ENCODE assay signal across 1 cellular context in genomic region chr12:52032797-52033505, GRCh38.
TF ChIP-seq lines count a peak whose summit lies in the region.

No MANE protein-coding gene starts in this region.

TF ChIP-seq in GM12878, 131 proteins besides CTCF, POLR2A, EP300 and RAD21 (continued from another document and continues in another):
- TF ChIP-seq ZBTB4 (CRISPR knock-in tag; IDR thresholded peaks at IDR 0.05): no peak
- no peak for TF ChIP-seq MTA3 (IDR thresholded peaks at IDR 0.05; ENCODE audit: borderline replicate concordance, low read length)
- TF ChIP-seq DPF2 (IDR thresholded peaks at IDR 0.05): no peak; the same call in 1 of the 2 replicates
- peak; percentile 67 for TF ChIP-seq SP1 (IDR thresholded peaks at IDR 0.05; ENCODE audit: low read depth, low read length)
- no peak for TF ChIP-seq BCL11A (IDR thresholded peaks at IDR 0.05; ENCODE audit: low read depth, low read length)
- no peak for TF ChIP-seq CEBPB (IDR thresholded peaks at IDR 0.05; ENCODE audit: borderline replicate concordance in 1 of 2, low read depth in 2 of 2, low read length in 2 of 2)
- TF ChIP-seq BCL3 (IDR thresholded peaks at IDR 0.05; ENCODE audit: borderline replicate concordance, insufficient read depth, low read depth, low read length, poor library complexity, severe bottlenecking): no peak
- no peak for TF ChIP-seq E2F8 (IDR thresholded peaks at IDR 0.05; ENCODE audit: low read depth, partially characterized antibody)
- no peak for TF ChIP-seq NBN (IDR thresholded peaks at IDR 0.05)
- TF ChIP-seq TAF1 (IDR thresholded peaks at IDR 0.05; ENCODE audit: borderline replicate concordance, low read depth, low read length): no peak
- TF ChIP-seq ZNF687 (IDR thresholded peaks at IDR 0.05): no peak; the same call in 1 of the 2 replicates
- TF ChIP-seq HDAC6 (IDR thresholded peaks at IDR 0.05; ENCODE audit: unreplicated experiment): no peak
- no peak for TF ChIP-seq CBX5 (IDR thresholded peaks at IDR 0.05; ENCODE audit: low read depth)
- TF ChIP-seq NFXL1 (IDR thresholded peaks at IDR 0.05; ENCODE audit: borderline replicate concordance): no peak
- no peak for TF ChIP-seq E4F1 (IDR thresholded peaks at IDR 0.05; ENCODE audit: borderline replicate concordance, partially characterized antibody)
- no peak for TF ChIP-seq KDM1A (IDR thresholded peaks at IDR 0.05; ENCODE audit: borderline replicate concordance)
- no peak for TF ChIP-seq ATF2 (IDR thresholded peaks at IDR 0.05; ENCODE audit: low read length)
- TF ChIP-seq RELB (IDR thresholded peaks at IDR 0.05; ENCODE audit: low read depth): peak; percentile 21; the same call in 1 of the 2 replicates
- no peak for TF ChIP-seq HDAC2 (IDR thresholded peaks at IDR 0.05)
- TF ChIP-seq ZNF207 (IDR thresholded peaks at IDR 0.05; ENCODE audit: borderline replicate concordance): peak; percentile 65; the same call in 1 of the 2 replicates
- no peak for TF ChIP-seq IRF5 (IDR thresholded peaks at IDR 0.05; ENCODE audit: borderline replicate concordance)
- TF ChIP-seq MEF2B (IDR thresholded peaks at IDR 0.05; ENCODE audit: partially characterized antibody, poor library complexity, severe bottlenecking): peak; percentile 49
- peak; percentile 8; the same call in 1 of the 2 replicates for TF ChIP-seq MXI1 (IDR thresholded peaks at IDR 0.05; ENCODE audit: low read depth, low read length)
- TF ChIP-seq ZBTB11 (CRISPR knock-in tag; IDR thresholded peaks at IDR 0.05): no peak
- no peak for TF ChIP-seq IRF4 (IDR thresholded peaks at IDR 0.05; ENCODE audit: low read depth, low read length)
- TF ChIP-seq SMARCA5 (IDR thresholded peaks at IDR 0.05): no peak
- peak; percentile 47 for TF ChIP-seq EED (IDR thresholded peaks at IDR 0.05; ENCODE audit: low read depth)
- TF ChIP-seq TCF7 (IDR thresholded peaks at IDR 0.05; ENCODE audit: borderline replicate concordance): no peak
